20 cellular contexts compared by ENCODE assay signal in genomic region chr4:1058198-1058996, GRCh38. TPM values are rescaled to one million over a fixed set of nuclear protein-coding genes. Genes with fewer than 3 reads are reported as not detected.
DNase-seq lines count a peak whose midpoint lies in the region; ATAC-seq, FAIRE-seq and TF ChIP-seq lines count a peak whose summit lies in the region.
"Had no signal": no experiment of that assay in that cellular context is flagged by ENCODE, and none has a peak within 500 bp of the region (broad histone marks: within the 10 kb centered on the region; RNA-seq: fewer than 3 reads in every experiment).

No MANE protein-coding gene starts in this region.

- no peak overlapping the region for H3K4me3 Mint-ChIP-seq in immature natural killer cell
- H3K4me3 Mint-ChIP-seq: activated CD8-positive, alpha-beta memory T cell treated with anti-CD3 and anti-CD28 coated beads, Interleukin-2, amount 10 ng/mL, durations not matched to agents 7 days and 5 days; activated naive CD8-positive, alpha-beta T cell; naive B cell had no signal

- H3K27ac Mint-ChIP-seq in immature natural killer cell, result peak overlapping the region in 5 of 6 donors; percentile 24 to 98 (median 91)
- H3K27ac Mint-ChIP-seq: activated CD8-positive, alpha-beta memory T cell treated with anti-CD3 and anti-CD28 coated beads, Interleukin-2, amount 10 ng/mL, durations not matched to agents 7 days and 5 days; activated naive CD8-positive, alpha-beta T cell; T-cell had no signal

- H3K4me1 ChIP-seq in Peyer's patch (peaks cover 0 to 9% (median 0%) of the 10 kb centered on the region in 4 donors), small intestine (ENCODE audit: control insufficient read depth in 2 of 2, insufficient read depth in 1 of 2, low read depth in 1 of 2, low read length in 1 of 2) (no peaks in the 10 kb centered on the region), gastrocnemius medialis (peaks cover 1 to 4% of the 10 kb centered on the region in 2 donors)
- H3K4me1 ChIP-seq: Caco-2 had no signal

- TF ChIP-seq CTCF in Peyer's patch (IDR thresholded peaks at IDR 0.05) (peak in 1 of 6 experiments; percentile 7), gastrocnemius medialis (IDR thresholded peaks at IDR 0.05 in 4 of 5, conservative IDR thresholded peaks at IDR 0.05 in 1 of 5) (no peak)

- H3K27ac ChIP-seq in Peyer's patch, result peak overlapping the region in 1 of 4 donors; percentile 12
- H3K27ac ChIP-seq in small intestine (ENCODE audit: low read depth in 1 of 2, low read length in 1 of 2), result no peak overlapping the region
- no peak overlapping the region for H3K27ac ChIP-seq in gastrocnemius medialis
- H3K27ac ChIP-seq: tibial nerve had no signal

- no peaks in the 10 kb centered on the region for H3K36me3 Mint-ChIP-seq in immature natural killer cell
- H3K36me3 Mint-ChIP-seq: activated CD8-positive, alpha-beta memory T cell treated with anti-CD3 and anti-CD28 coated beads, Interleukin-2, amount 10 ng/mL, durations not matched to agents 7 days and 5 days; T-cell had no signal

- H3K9me3 ChIP-seq in Peyer's patch (no peaks in the 10 kb centered on the region), small intestine (ENCODE audit: control insufficient read depth, low read depth) (no peaks in the 10 kb centered on the region), gastrocnemius medialis (no peaks in the 10 kb centered on the region)
- H3K9me3 ChIP-seq: Caco-2, tibial nerve had no signal

- H3K27me3 Mint-ChIP-seq in immature natural killer cell (ENCODE audit: low read depth in 3 of 3), result peaks cover 5 to 16% (median 13%) of the 10 kb centered on the region in 3 donors

- H3K4me3 ChIP-seq in Peyer's patch, result no peak overlapping the region
- no peak overlapping the region for H3K4me3 ChIP-seq in small intestine (ENCODE audit: low read depth in 1 of 2, low read length in 2 of 2)
- no peak overlapping the region for H3K4me3 ChIP-seq in gastrocnemius medialis
- H3K4me3 ChIP-seq: tibial nerve had no signal

- WGBS in small intestine, 3 donors, result 35 to 65% (median 46%) methylated on average over 35 of the region's 35 CpGs

- no peak for TF ChIP-seq POLR2A in Peyer's patch (IDR thresholded peaks at IDR 0.05)
- no peak for TF ChIP-seq POLR2A in gastrocnemius medialis (IDR thresholded peaks at IDR 0.05)

- peak; percentile 34 for DNase-seq in activated effector memory CD4-positive, alpha-beta T cell treated with anti-CD3 and anti-CD28 coated beads, Interleukin-2, amount 50 U/mL, for 16 hours
- DNase-seq in activated effector memory CD4-positive, alpha-beta T cell treated with Interleukin-2 at 50 U/mL for 16 hours, result no peak
- DNase-seq in Peyer's patch (peak in 2 of 3 donors; percentile 47 to 63), immature natural killer cell (no peak), small intestine (peak; percentile 57), SHP77 (lab: John Stamatoyannopoulos, UW) (no peak), gastrocnemius medialis (no peak), DMS153 (lab: John Stamatoyannopoulos, UW) (no peak)
- DNase-seq: activated CD8-positive, alpha-beta memory T cell treated with anti-CD3 and anti-CD28 coated beads, Interleukin-2, amount 10 ng/mL, durations not matched to agents 7 days and 5 days; Caco-2; naive B cell; NCI-H146; NCI-H510A treated with DMSO at 0.1 percent for 48 hours; stimulated activated CD4-positive, alpha-beta T cell treated with anti-CD3 and anti-CD28 coated beads, Interleukin-2, amount 100 ng/mL, for 48 hours; stimulated activated CD8-positive, alpha-beta memory T cell treated with anti-CD3 and anti-CD28 coated beads, Interleukin-4, amount 100 ng/mL, for 48 hours; T-cell had no signal

- H3K36me3 ChIP-seq in Peyer's patch (no peaks in the 10 kb centered on the region), small intestine (ENCODE audit: control insufficient read depth in 2 of 2, insufficient read depth in 2 of 2, low read length in 2 of 2) (no peaks in the 10 kb centered on the region), gastrocnemius medialis (no peaks in the 10 kb centered on the region)
- H3K36me3 ChIP-seq: tibial nerve had no signal

- in situ Hi-C loops in gastrocnemius medialis (cut with MboI; ENCODE audit: low sequenced_read_pairs in 4 of 4), result no loop called here

- FAIRE-seq in small intestine (lab: Jason Lieb, UNC), result no peak
- FAIRE-seq: keratinocyte had no signal

- no peaks in the 10 kb centered on the region for H3K9me3 Mint-ChIP-seq in immature natural killer cell

- intact Hi-C loops in gastrocnemius medialis (cut with DNase I; ENCODE audit: low total_unique reads), result no loop called here

- H3K27me3 ChIP-seq in Peyer's patch (no peaks in the 10 kb centered on the region), small intestine (ENCODE audit: control insufficient read depth in 2 of 2, insufficient read depth in 2 of 2, low read length in 2 of 2) (peaks cover 0 to 2% of the 10 kb centered on the region in 2 donors), gastrocnemius medialis (peaks cover 42 to 61% (median 54%) of the 10 kb centered on the region in 3 donors)

- ATAC-seq in gastrocnemius medialis, result no peak
- ATAC-seq: activated CD8-positive, alpha-beta memory T cell treated with anti-CD3 and anti-CD28 coated beads, Interleukin-2, amount 10 ng/mL, durations not matched to agents 7 days and 5 days; T-cell had no signal

- H3K4me1 Mint-ChIP-seq in immature natural killer cell, result peaks cover 11% of the 10 kb centered on the region in 2 donors

RNA-seq across cellular contexts. Expression of gene FGFRL1, which starts 47.0 kb away (rescaled TPM):
- total RNA-seq in Peyer's patch (10 to 100 TPM; 10.3 to 29.7 (median 26.8) TPM), gastrocnemius medialis (10 to 100 TPM; 10.4 to 32.4 (median 15.2) TPM)
- polyA plus RNA-seq in immature natural killer cell (under 1 TPM in 2 of 3 donors, not detected in 1; 0.19 to 0.30 TPM), small intestine (10 to 100 TPM in 1 of 3 donors, 1 to 10 TPM in 2; 1.8 to 10.9 (median 4.1) TPM)

RNA-seq across cellular contexts. Expression of gene RNF212, which starts 55.0 kb away (rescaled TPM):
- total RNA-seq in Peyer's patch (1 to 10 TPM in 3 of 4 donors, not detected in 1; 4.5 to 6.6 (median 5.4) TPM), gastrocnemius medialis (1 to 10 TPM in 1 of 4 donors, not detected in 3; 1.3 TPM)
- polyA plus RNA-seq in immature natural killer cell (1 to 10 TPM in 2 of 3 donors, not detected in 1; 1.3 to 2.4 TPM), small intestine (1 to 10 TPM in 2 of 3 donors, not detected in 1; 1.4 to 1.7 TPM)
- total RNA-seq: Caco-2, OCI-LY7 had no signal

Comparison
In these comparisons a context has a peak if more than half of its experiments do, and no peak if none do; other contexts are left out.
1. DNase-seq: peak in activated effector memory CD4-positive, alpha-beta T cell treated with anti-CD3 and anti-CD28 coated beads, Interleukin-2, amount 50 U/mL, for 16 hours (single experiment), Peyer's patch (2 of 3) and small intestine (single experiment); none in activated effector memory CD4-positive, alpha-beta T cell treated with Interleukin-2 at 50 U/mL for 16 hours (single experiment), immature natural killer cell (0 of 3), SHP77 (0 of 2), gastrocnemius medialis (0 of 2) and DMS153 (single experiment).